In the genomic region with DNA sequence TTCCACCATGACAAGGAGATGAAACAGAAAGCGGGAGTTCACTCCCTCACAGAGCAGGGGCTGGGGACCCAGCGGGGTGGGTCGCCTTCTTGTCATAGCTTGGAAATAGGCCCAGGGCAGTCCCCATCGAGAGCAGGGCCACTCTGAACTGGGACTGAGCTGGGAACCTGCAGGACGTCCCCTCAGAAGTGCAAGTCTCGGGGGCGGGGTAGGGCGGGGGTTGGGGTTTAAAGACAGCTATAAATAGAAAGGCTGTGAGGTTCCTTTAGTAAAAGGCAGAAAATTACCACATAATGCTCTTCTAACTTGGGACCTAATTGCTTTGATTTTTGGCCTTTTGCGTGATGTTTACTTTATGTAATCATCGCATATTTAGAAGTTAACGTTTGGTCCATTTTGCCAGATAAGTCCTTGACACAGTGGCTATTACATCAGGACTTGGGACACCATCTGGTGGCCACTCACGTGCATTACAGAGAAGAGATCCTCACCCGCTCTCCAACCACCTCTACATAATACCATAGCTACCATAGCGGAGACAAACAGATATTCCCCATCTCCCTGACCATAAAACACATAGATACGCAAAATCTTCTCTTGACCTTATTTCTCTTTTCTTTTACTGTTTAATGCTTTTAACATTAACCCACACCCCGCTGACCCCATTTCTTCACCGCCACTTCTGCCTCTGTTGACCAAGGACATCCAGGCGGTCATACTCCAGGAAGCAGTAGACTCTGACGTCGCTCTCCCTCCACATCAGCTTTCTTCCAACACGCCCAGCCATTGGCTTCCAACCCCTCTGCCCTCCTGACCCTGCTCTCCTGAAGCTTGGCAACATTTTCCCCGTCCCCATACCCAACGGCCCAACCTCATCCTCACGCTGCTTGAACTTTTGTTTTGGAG, we compare ENCODE assay signal across 8 cellular contexts. TPM values are rescaled to one million over a fixed set of nuclear protein-coding genes. Genes with fewer than 3 reads are reported as not detected.
DNase-seq lines count a peak whose midpoint lies in the region; ATAC-seq, FAIRE-seq and TF ChIP-seq lines count a peak whose summit lies in the region.

No MANE protein-coding gene starts in this region.

- no peaks in the 10 kb centered on the region for H3K79me2 ChIP-seq in astrocyte (ENCODE audit: insufficient read depth, low read length)

- H3K9me3 ChIP-seq in astrocyte (ENCODE audit: insufficient read depth, low read depth, low read length), result no peaks in the 10 kb centered on the region
- H3K9me3 ChIP-seq in right atrium auricular region, result no peaks in the 10 kb centered on the region

- peak overlapping the region in 1 of 4 donors; percentile 2 for H3K4me3 Mint-ChIP-seq in IgD-negative memory B cell
- H3K4me3 Mint-ChIP-seq in astrocyte (ENCODE audit: unreplicated experiment), result peak overlapping the region; percentile 27

- no peak overlapping the region for H3K9ac ChIP-seq in astrocyte (ENCODE audit: low read length)

- H3K27ac ChIP-seq in astrocyte (ENCODE audit: low read depth, low read length) (no peak overlapping the region), right atrium auricular region (no peak overlapping the region)

- no peaks in the 10 kb centered on the region for H4K20me1 ChIP-seq in astrocyte (ENCODE audit: insufficient read depth, low read length)

- peak overlapping the region; percentile 72 for H3K4me2 ChIP-seq in astrocyte (ENCODE audit: low read length)

- H2AFZ ChIP-seq in astrocyte (ENCODE audit: low read depth, low read length), result peak overlapping the region; percentile 66

- H3K27me3 Mint-ChIP-seq in IgD-negative memory B cell (no peaks in the 10 kb centered on the region), astrocyte (ENCODE audit: low read depth, unreplicated experiment) (peaks cover 30% of the 10 kb centered on the region)

- H3K9me3 Mint-ChIP-seq in IgD-negative memory B cell, result no peaks in the 10 kb centered on the region
- H3K9me3 Mint-ChIP-seq in astrocyte (ENCODE audit: unreplicated experiment), result no peaks in the 10 kb centered on the region

- peaks cover 28 to 43% (median 35%) of the 10 kb centered on the region in 3 donors for H3K4me1 Mint-ChIP-seq in IgD-negative memory B cell
- H3K4me1 Mint-ChIP-seq in astrocyte (ENCODE audit: low read depth, unreplicated experiment), result peaks cover 4% of the 10 kb centered on the region

- no peak for ATAC-seq in GM19023 (IDR thresholded peaks at IDR 0.05; ENCODE audit: unreplicated experiment)

- H3K36me3 ChIP-seq in astrocyte (ENCODE audit: insufficient read depth, low read length) (no peaks in the 10 kb centered on the region), right atrium auricular region (no peaks in the 10 kb centered on the region)

- H3K27ac Mint-ChIP-seq in IgD-negative memory B cell (peak overlapping the region; percentile 3 to 84 (median 30)), astrocyte (ENCODE audit: unreplicated experiment) (peak overlapping the region; percentile 7)

- TF ChIP-seq CTCF in astrocyte (IDR thresholded peaks at IDR 0.05; ENCODE audit: insufficient read depth, low read depth, low read length), result peak; percentile 83
- TF ChIP-seq CTCF in right atrium auricular region (IDR thresholded peaks at IDR 0.05), result peak; percentile 65 to 85
- peak; percentile 81 for TF ChIP-seq CTCF in retinal pigment epithelial cell (conservative IDR thresholded peaks at IDR 0.05; ENCODE audit: low read depth, low read length)

- H3K27me3 ChIP-seq in astrocyte (ENCODE audit: insufficient read depth, low read length) (peaks cover 7% of the 10 kb centered on the region), right atrium auricular region (no peaks in the 10 kb centered on the region)

- DNase-seq in NCI-H1436 (lab: John Stamatoyannopoulos, UW), result peak; percentile 21
- no peak for DNase-seq in NCI-H1436 treated with DMSO at 0.1 percent for 48 hours (lab: John Stamatoyannopoulos, UW)
- DNase-seq in SK-N-DZ (ENCODE audit: low spot score), result peak; percentile 55
- peak; percentile 47 for DNase-seq in astrocyte (ENCODE audit: low read depth)
- no peak for DNase-seq in right atrium auricular region (ENCODE audit: low spot score)
- no peak for DNase-seq in retinal pigment epithelial cell (ENCODE audit: low read depth)

- peak; percentile 73 for FAIRE-seq in astrocyte (lab: Jason Lieb, UNC)

- H3K4me3 ChIP-seq in astrocyte (ENCODE audit: insufficient read depth, low read depth, low read length) (peak overlapping the region; percentile 10), right atrium auricular region (peak overlapping the region in 1 of 2 donors; percentile 13), retinal pigment epithelial cell (ENCODE audit: low read length) (no peak overlapping the region)

- H3K36me3 Mint-ChIP-seq in IgD-negative memory B cell, result peaks cover 12% of the 10 kb centered on the region
- no peaks in the 10 kb centered on the region for H3K36me3 Mint-ChIP-seq in astrocyte (ENCODE audit: low read depth, unreplicated experiment)

- H3K4me1 ChIP-seq in astrocyte (ENCODE audit: insufficient read depth, low read length) (peaks cover 3% of the 10 kb centered on the region), right atrium auricular region (peaks cover 0 to 6% of the 10 kb centered on the region in 2 donors)

RNA-seq across cellular contexts. Expression of a gene that starts 27.5 kb away (rescaled TPM):
- polyA plus RNA-seq in IgD-negative memory B cell, result 7.7 TPM
- not detected in 2 replicates for polyA plus RNA-seq in SK-N-DZ (2014; cell fraction: cytosol; rRNA removed)
- polyA plus RNA-seq in SK-N-DZ (2014; cell fraction: nucleus; rRNA removed), result not detected in 2 replicates
- total RNA-seq in astrocyte, result not detected in 2 replicates
- total RNA-seq in right atrium auricular region, result under 1 TPM in 1 of 2 donors, not detected in 1; 0.51 TPM

Comparison
In these comparisons a context has a peak if more than half of its experiments do, and no peak if none do; other contexts are left out.
1. DNase-seq: peak in NCI-H1436 (single experiment), SK-N-DZ (single experiment) and astrocyte (single experiment); none in NCI-H1436 treated with DMSO at 0.1 percent for 48 hours (single experiment), right atrium auricular region (single experiment) and retinal pigment epithelial cell (single experiment).
2. Peak in every context shown above with its lines, with median percentiles within 50 percentile points of each other: CTCF ChIP-seq.